1 cellular context compared by ENCODE assay signal in genomic region chr14:33404054-33404453, GRCh38.
TF ChIP-seq lines count a peak whose summit lies in the region.

No MANE protein-coding gene starts in this region.

TF ChIP-seq in GM23338, 12 proteins besides CTCF, POLR2A, EP300 and RAD21:
- TF ChIP-seq EZH2 (IDR thresholded peaks at IDR 0.05; ENCODE audit: low read depth, unreplicated experiment): no peak
- TF ChIP-seq, protein P1, sequence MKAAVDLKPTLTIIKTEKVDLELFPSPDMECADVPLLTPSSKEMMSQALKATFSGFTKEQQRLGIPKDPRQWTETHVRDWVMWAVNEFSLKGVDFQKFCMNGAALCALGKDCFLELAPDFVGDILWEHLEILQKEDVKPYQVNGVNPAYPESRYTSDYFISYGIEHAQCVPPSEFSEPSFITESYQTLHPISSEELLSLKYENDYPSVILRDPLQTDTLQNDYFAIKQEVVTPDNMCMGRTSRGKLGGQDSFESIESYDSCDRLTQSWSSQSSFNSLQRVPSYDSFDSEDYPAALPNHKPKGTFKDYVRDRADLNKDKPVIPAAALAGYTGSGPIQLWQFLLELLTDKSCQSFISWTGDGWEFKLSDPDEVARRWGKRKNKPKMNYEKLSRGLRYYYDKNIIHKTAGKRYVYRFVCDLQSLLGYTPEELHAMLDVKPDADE (IDR thresholded peaks at IDR 0.05): no peak
- TF ChIP-seq POLR2AphosphoS5 (IDR thresholded peaks at IDR 0.05; ENCODE audit: low read depth): no peak
- TF ChIP-seq REST (IDR thresholded peaks at IDR 0.05; ENCODE audit: unreplicated experiment): no peak
- TF ChIP-seq EZH2phosphoT487 (IDR thresholded peaks at IDR 0.05; ENCODE audit: unreplicated experiment): no peak
TF ChIP-seq in GM23338: peak in this region for 0.
